Comparison of ENCODE assay signal across 10 cellular contexts in the genomic region with DNA sequence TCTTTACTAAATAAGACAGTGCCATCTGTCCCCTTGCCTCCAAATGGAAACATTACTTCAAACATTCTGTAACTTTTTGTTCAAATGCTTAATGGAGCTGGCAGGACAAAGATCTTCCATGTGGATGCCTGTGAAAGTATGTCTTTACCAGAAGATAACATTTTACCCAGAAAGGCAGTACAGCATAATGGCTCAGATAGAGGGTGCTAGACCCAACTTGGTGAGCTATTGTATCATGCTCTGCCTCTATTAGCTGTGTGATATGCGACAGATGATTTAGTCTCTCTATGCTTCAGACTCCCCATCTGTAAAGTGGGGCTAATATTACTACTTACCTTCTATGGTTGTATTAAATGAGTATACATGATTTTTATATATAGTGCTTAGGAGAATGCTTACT. TPM values are rescaled to one million over a fixed set of nuclear protein-coding genes. Genes with fewer than 3 reads are reported as not detected.
DNase-seq lines count a peak whose midpoint lies in the region; ATAC-seq and TF ChIP-seq lines count a peak whose summit lies in the region.
"Had no signal": no experiment of that assay in that cellular context is flagged by ENCODE, and none has a peak within 500 bp of the region (broad histone marks: within the 10 kb centered on the region; RNA-seq: fewer than 3 reads in every experiment).

No MANE protein-coding gene starts in this region.

- no peaks in the 10 kb centered on the region for H3K79me2 ChIP-seq in H9 (ENCODE audit: insufficient read depth, low read length)
- H3K79me2 ChIP-seq in hepatocyte, result no peaks in the 10 kb centered on the region

- no peaks in the 10 kb centered on the region for H3K4me1 ChIP-seq in CD4-positive, CD25-positive, alpha-beta regulatory T cell (ENCODE audit: control insufficient read depth, insufficient read depth, low read length, poor library complexity, severe bottlenecking)
- H3K4me1 ChIP-seq in H9 (ENCODE audit: insufficient read depth, low read length), result no peaks in the 10 kb centered on the region
- no peaks in the 10 kb centered on the region for H3K4me1 ChIP-seq in hepatocyte (ENCODE audit: insufficient read depth)

- no peaks in the 10 kb centered on the region for H3K9me3 ChIP-seq in CD4-positive, CD25-positive, alpha-beta regulatory T cell (ENCODE audit: control insufficient read depth in 2 of 2, low read length in 2 of 2)
- H3K9me3 ChIP-seq in H9 (ENCODE audit: control insufficient read depth, low read depth, low read length), result no peaks in the 10 kb centered on the region
- H3K9me3 ChIP-seq in hepatocyte (ENCODE audit: low read depth), result no peaks in the 10 kb centered on the region
- no peaks in the 10 kb centered on the region for H3K9me3 ChIP-seq in MG63

- H4K20me1 ChIP-seq in H9 (ENCODE audit: control insufficient read depth, insufficient read depth, insufficient read length), result no peaks in the 10 kb centered on the region
- H4K20me1 ChIP-seq in hepatocyte (ENCODE audit: insufficient read depth, poor library complexity, severe bottlenecking), result no peaks in the 10 kb centered on the region

- H3K36me3 Mint-ChIP-seq in CD4-positive, CD25-positive, alpha-beta regulatory T cell, result no peaks in the 10 kb centered on the region
- H3K36me3 Mint-ChIP-seq in H9 (ENCODE audit: insufficient read depth in 1 of 3, low read depth in 3 of 3), result no peaks in the 10 kb centered on the region
- no peaks in the 10 kb centered on the region for H3K36me3 Mint-ChIP-seq in glutamatergic neuron (ENCODE audit: unreplicated experiment)

- no peak overlapping the region for H3K14ac ChIP-seq in H9 (ENCODE audit: insufficient read depth, low read length)

- H3T11ph ChIP-seq in H9 (ENCODE audit: low read length), result no peak overlapping the region

- no peak overlapping the region for H3K4ac ChIP-seq in H9 (ENCODE audit: low read depth, low read length)

- no peak overlapping the region for H2BK12ac ChIP-seq in H9 (ENCODE audit: insufficient read length, low read depth, low read length)

- H2BK5ac ChIP-seq in H9 (ENCODE audit: insufficient read length, low read length), result no peak overlapping the region

- no peak overlapping the region for H3K27ac ChIP-seq in CD4-positive, CD25-positive, alpha-beta regulatory T cell (ENCODE audit: insufficient read depth, low read length, poor library complexity, severe bottlenecking)
- H3K27ac ChIP-seq in H9 (ENCODE audit: insufficient read length, low read depth, low read length) (no peak overlapping the region), hepatocyte (no peak overlapping the region)
- H3K27ac ChIP-seq: epithelial cell of prostate had no signal

- H3K23me2 ChIP-seq in H9 (ENCODE audit: insufficient read length, low read depth, low read length, poor library complexity, severe bottlenecking), result no peaks in the 10 kb centered on the region

- no peak overlapping the region for H3K4me3 Mint-ChIP-seq in CD4-positive, CD25-positive, alpha-beta regulatory T cell
- H3K4me3 Mint-ChIP-seq in H9 (no peak overlapping the region), glutamatergic neuron (ENCODE audit: unreplicated experiment) (no peak overlapping the region)

- no peak overlapping the region for H3K56ac ChIP-seq in H9 (ENCODE audit: insufficient read length, low read depth, low read length)

- H4K8ac ChIP-seq in H9 (replicated peaks; ENCODE audit: insufficient read length, low read depth, low read length), result no peak overlapping the region

- no peak overlapping the region for H3K4me3 ChIP-seq in CD4-positive, CD25-positive, alpha-beta regulatory T cell (ENCODE audit: low read depth, low read length)
- H3K4me3 ChIP-seq in hepatocyte, result no peak overlapping the region
- H3K4me3 ChIP-seq in MG63, result no peak overlapping the region

- peak overlapping the region in 1 of 3 donors; percentile 12 for H3K27ac Mint-ChIP-seq in CD4-positive, CD25-positive, alpha-beta regulatory T cell
- no peak overlapping the region for H3K27ac Mint-ChIP-seq in H9
- no peak overlapping the region for H3K27ac Mint-ChIP-seq in glutamatergic neuron (ENCODE audit: unreplicated experiment)

- no peaks in the 10 kb centered on the region for H3K36me3 ChIP-seq in CD4-positive, CD25-positive, alpha-beta regulatory T cell (ENCODE audit: control insufficient read depth, insufficient read depth, low read length)
- H3K36me3 ChIP-seq in hepatocyte (replicated peaks; ENCODE audit: insufficient read depth, low read depth) (no peaks in the 10 kb centered on the region), MG63 (no peaks in the 10 kb centered on the region)

- H4K5ac ChIP-seq in H9 (ENCODE audit: insufficient read length, low read depth, low read length), result no peak overlapping the region

- peak; percentile 51 to 59 for ATAC-seq in CD4-positive, CD25-positive, alpha-beta regulatory T cell (ENCODE audit: low read depth in 2 of 2)
- ATAC-seq in SK-N-SH treated with all-trans-retinoic acid at 6 μM for 48 hours (peak; percentile 44; the same call in 2 of the 3 replicates), HG03025 (IDR thresholded peaks at IDR 0.05; ENCODE audit: low FRiP score, unreplicated experiment) (no peak)

- H2BK20ac ChIP-seq in H9 (ENCODE audit: low read depth, low read length, poor library complexity, severe bottlenecking), result no peak overlapping the region

- no peaks in the 10 kb centered on the region for H3K27me3 ChIP-seq in CD4-positive, CD25-positive, alpha-beta regulatory T cell (ENCODE audit: control insufficient read depth, insufficient read depth, low read length)
- no peaks in the 10 kb centered on the region for H3K27me3 ChIP-seq in H9 (ENCODE audit: insufficient read depth, low read length)
- H3K27me3 ChIP-seq in hepatocyte, result no peaks in the 10 kb centered on the region
- no peaks in the 10 kb centered on the region for H3K27me3 ChIP-seq in MG63

- H2AK5ac ChIP-seq in H9 (ENCODE audit: insufficient read length, low read length), result no peak overlapping the region

- no CpG with 5 or more reads among the region's 1 CpG for WGBS in H9 (ENCODE audit: extremely low coverage, insufficient read length, low lambda C conversion rate)
- WGBS in hepatocyte (ENCODE audit: low lambda C conversion rate, missing lambda C conversion rate), result 96% methylated on average over 1 of the region's 1 CpG

- H3K4me2 ChIP-seq in H9 (ENCODE audit: insufficient read depth, insufficient read length, low read length) (no peak overlapping the region), hepatocyte (no peak overlapping the region)

- no peak overlapping the region for H3K9ac ChIP-seq in H9 (ENCODE audit: extremely low read depth, insufficient read length, low read length)

- TF ChIP-seq CTCF in H9 (conservative IDR thresholded peaks at IDR 0.05) (peak; percentile 35), hepatocyte (IDR thresholded peaks at IDR 0.05; ENCODE audit: poor library complexity) (peak; percentile 18), glutamatergic neuron (IDR thresholded peaks at IDR 0.05; ENCODE audit: partially characterized antibody, unreplicated experiment) (no peak)

- H3K9me3 Mint-ChIP-seq in CD4-positive, CD25-positive, alpha-beta regulatory T cell, result peaks cover 0 to 1% (median 0%) of the 10 kb centered on the region in 7 donors
- H3K9me3 Mint-ChIP-seq in H9, result no peaks in the 10 kb centered on the region
- no peaks in the 10 kb centered on the region for H3K9me3 Mint-ChIP-seq in glutamatergic neuron (ENCODE audit: unreplicated experiment)

- H3K79me1 ChIP-seq in H9 (ENCODE audit: insufficient read depth, low read depth, low read length, poor library complexity, severe bottlenecking), result no peaks in the 10 kb centered on the region

- no peak overlapping the region for H3K18ac ChIP-seq in H9 (ENCODE audit: insufficient read length, low read depth, low read length)

- H3K27me3 Mint-ChIP-seq in CD4-positive, CD25-positive, alpha-beta regulatory T cell, result peaks cover 8% of the 10 kb centered on the region
- H3K27me3 Mint-ChIP-seq in H9 (ENCODE audit: low read depth) (no peaks in the 10 kb centered on the region; the same call in 1 of the 2 replicates), glutamatergic neuron (ENCODE audit: unreplicated experiment) (peaks cover 3% of the 10 kb centered on the region)

- H2AFZ ChIP-seq in H9 (ENCODE audit: low read length), result no peak overlapping the region
- H2AFZ ChIP-seq in hepatocyte, result no peak overlapping the region

- peak overlapping the region; percentile 61 for H2BK120ac ChIP-seq in H9 (ENCODE audit: low read depth, low read length, poor library complexity, severe bottlenecking)

- H3K4me1 Mint-ChIP-seq in CD4-positive, CD25-positive, alpha-beta regulatory T cell, result peaks cover 0 to 14% (median 4%) of the 10 kb centered on the region in 4 donors
- H3K4me1 Mint-ChIP-seq in H9 (no peaks in the 10 kb centered on the region), glutamatergic neuron (ENCODE audit: low read depth, unreplicated experiment) (peaks cover 2% of the 10 kb centered on the region)

- H3K23ac ChIP-seq in H9 (ENCODE audit: insufficient read length, low read depth, low read length), result no peak overlapping the region

- DNase-seq in CD4-positive, CD25-positive, alpha-beta regulatory T cell, result peak in 1 of 3 donors; percentile 31
- DNase-seq in H9 (no peak), hepatocyte (ENCODE audit: low spot score) (no peak), glutamatergic neuron (no peak), MG63 (no peak), EL (no peak)
- DNase-seq: activated T-cell treated with anti-CD3 and anti-CD28 coated beads, Interleukin-2, amount 50 U/mL, for 48 hours had no signal

- H3K9me2 ChIP-seq in hepatocyte (replicated peaks; ENCODE audit: insufficient read depth), result no peaks in the 10 kb centered on the region

- H2BK15ac ChIP-seq in H9 (ENCODE audit: low read depth, low read length), result no peak overlapping the region

- H4K91ac ChIP-seq in H9 (ENCODE audit: insufficient read length, low read depth, low read length), result no peak overlapping the region

RNA-seq across cellular contexts. Expression of a gene that starts 8.8 kb away (rescaled TPM):
- total RNA-seq in CD4-positive, CD25-positive, alpha-beta regulatory T cell, result not detected
- 1 to 10 TPM in 2 of 4 donors, under 1 TPM in 1, not detected in 1; 0.26 to 3.6 (median 1.3) TPM for polyA plus RNA-seq in CD4-positive, CD25-positive, alpha-beta regulatory T cell
- total RNA-seq in H9 (2021) (0.35 and 0.87 TPM in 2 replicates), hepatocyte (0.88 TPM in 1 of 2 replicates, not detected in the other), glutamatergic neuron (ENCODE audit: unreplicated experiment) (0.98 TPM)
- 0.37 and 1.8 TPM in 2 replicates for polyA plus RNA-seq in hepatocyte
- total RNA-seq in MG63 (2014; rRNA removed; shearing (Covaris generic); ENCODE audit: low replicate concordance), result 0.56 TPM in 1 of 2 replicates, not detected in the other

RNA-seq across cellular contexts. Expression of a gene that starts 59.3 kb away (rescaled TPM):
- 1.7 TPM for total RNA-seq in CD4-positive, CD25-positive, alpha-beta regulatory T cell
- polyA plus RNA-seq in CD4-positive, CD25-positive, alpha-beta regulatory T cell, result under 1 TPM in 3 of 4 donors, not detected in 1; 0.13 to 0.78 (median 0.56) TPM
- total RNA-seq in H9 (2021) (8.1 and 9.9 TPM in 2 replicates), hepatocyte (1.1 and 1.4 TPM in 2 replicates), glutamatergic neuron (ENCODE audit: unreplicated experiment) (3.3 TPM)
- polyA plus RNA-seq in hepatocyte, result 0.83 and 1.7 TPM in 2 replicates
- 1.3 and 2.3 TPM in 2 replicates for total RNA-seq in MG63 (2014; rRNA removed; shearing (Covaris generic); ENCODE audit: low replicate concordance)
